In the genomic region with DNA sequence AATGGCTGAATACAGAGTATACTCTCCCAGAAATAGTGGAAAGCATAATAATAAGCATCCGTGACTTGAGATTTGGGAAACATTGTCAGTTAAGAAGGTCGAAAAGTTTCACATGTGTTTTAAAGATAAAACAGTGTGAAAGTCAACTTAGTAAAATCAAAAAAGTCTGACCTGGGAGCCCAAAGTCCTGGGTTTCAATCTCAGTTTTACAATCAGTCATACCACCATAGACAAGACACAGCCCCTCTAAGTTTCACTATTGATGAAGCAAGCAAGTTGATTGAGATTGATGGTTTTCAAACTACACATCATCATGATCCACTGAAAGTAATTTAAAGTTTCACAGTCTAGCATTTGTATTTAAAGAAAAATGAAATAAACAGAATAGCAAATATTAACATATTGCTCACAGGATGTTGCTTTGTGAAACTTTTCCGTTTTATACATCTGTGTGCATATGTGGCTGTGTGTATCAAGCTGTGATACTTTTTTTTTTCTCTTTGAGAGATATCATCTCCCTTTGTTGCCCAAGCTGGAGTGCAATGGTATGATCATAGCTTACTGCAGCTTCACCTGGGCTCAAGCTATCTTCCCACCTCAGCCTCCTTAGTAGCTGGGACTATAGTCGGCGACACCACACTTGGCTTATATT, we compare ENCODE assay signal across 12 cellular contexts.
A peak's percentile ranks its signal among the peaks of the same experiment; 100 is the strongest.
DNase-seq lines count a peak whose midpoint lies in the region; ATAC-seq and TF ChIP-seq lines count a peak whose summit lies in the region.
"Had no signal": no experiment of that assay in that cellular context is flagged by ENCODE, and none has a peak within 500 bp of the region (broad histone marks: within the 10 kb centered on the region; RNA-seq: fewer than 3 reads in every experiment).

No MANE protein-coding gene starts in this region.

- no peak for TF ChIP-seq CTCF in OCI-LY3 (IDR thresholded peaks at IDR 0.05; ENCODE audit: low read depth, low read length)

- peaks cover 43% of the 10 kb centered on the region for H3K4me1 ChIP-seq in OCI-LY3 (ENCODE audit: low read length)
- no peaks in the 10 kb centered on the region for H3K4me1 ChIP-seq in right cardiac atrium (ENCODE audit: control insufficient read depth, insufficient read depth, low read length)

- intact Hi-C loops in right cardiac atrium (cut with DNase I), result no loop called here

- peak overlapping the region; percentile 52 for H3K4me3 ChIP-seq in OCI-LY3 (ENCODE audit: low read length)
- no peak overlapping the region for H3K4me3 ChIP-seq in right cardiac atrium (ENCODE audit: low read length)

- H4K20me1 ChIP-seq in OCI-LY3 (ENCODE audit: insufficient read depth, low read length), result peaks cover 25% of the 10 kb centered on the region

- ATAC-seq in GM18498 (IDR thresholded peaks at IDR 0.05; ENCODE audit: unreplicated experiment) (peak; percentile 91), GM19395 (IDR thresholded peaks at IDR 0.05; ENCODE audit: unreplicated experiment) (peak; percentile 94), HG02938 (IDR thresholded peaks at IDR 0.05; ENCODE audit: unreplicated experiment) (peak; percentile 93), right cardiac atrium (no peak)

- peak overlapping the region; percentile 74 for H3K4me2 ChIP-seq in OCI-LY3 (ENCODE audit: low read length)

- H2AFZ ChIP-seq in OCI-LY3 (ENCODE audit: low read depth, low read length), result no peak overlapping the region

- H3K27ac ChIP-seq in OCI-LY3 (ENCODE audit: low read length) (peak overlapping the region; percentile 76), right cardiac atrium (ENCODE audit: low read length) (no peak overlapping the region)

- DNase-seq in NK-92 (lab: John Stamatoyannopoulos, UW; ENCODE audit: unreplicated experiment) (no peak), NCI-H1694 (lab: John Stamatoyannopoulos, UW) (no peak), NCI-H2171 treated with DMSO at 0.1 percent for 48 hours (lab: John Stamatoyannopoulos, UW) (no peak), right cardiac atrium (no peak)
- DNase-seq: activated effector memory CD4-positive, alpha-beta T cell treated with anti-CD3 and anti-CD28 coated beads, Interleukin-2, amount 50 U/mL, for 16 hours; effector memory CD4-positive, alpha-beta T cell; stimulated activated CD4-positive, alpha-beta T cell treated with anti-CD3 and anti-CD28 coated beads, Interleukin-1b, Interleukin-23, amount 100 ng/mL, for 48 hours; trophoblast cell had no signal

- H3K36me3 ChIP-seq in OCI-LY3 (replicated peaks; ENCODE audit: low read depth, low read length), result peaks cover 27% of the 10 kb centered on the region

- H3K9ac ChIP-seq in OCI-LY3 (ENCODE audit: low read length), result peak overlapping the region; percentile 11; the same call in 1 of the 2 replicates

- H3K27me3 ChIP-seq in OCI-LY3 (ENCODE audit: low read depth, low read length) (no peaks in the 10 kb centered on the region), right cardiac atrium (ENCODE audit: control insufficient read depth, insufficient read depth) (no peaks in the 10 kb centered on the region)

- 93% methylated on average over 5 of the region's 5 CpGs for WGBS in right cardiac atrium

- H3K9me3 ChIP-seq in OCI-LY3 (ENCODE audit: insufficient read depth, low read length) (no peaks in the 10 kb centered on the region), right cardiac atrium (ENCODE audit: control insufficient read depth, low read length) (no peaks in the 10 kb centered on the region)

- no peaks in the 10 kb centered on the region for H3K79me2 ChIP-seq in OCI-LY3 (ENCODE audit: low read length)

Comparison
In these comparisons a context has a peak if more than half of its experiments do, and no peak if none do; other contexts are left out.
1. ATAC-seq: peak in GM18498 (single experiment), GM19395 (single experiment) and HG02938 (single experiment); none in right cardiac atrium (0 of 2).